Comparison of ENCODE assay signal across 8 cellular contexts in the genomic region with DNA sequence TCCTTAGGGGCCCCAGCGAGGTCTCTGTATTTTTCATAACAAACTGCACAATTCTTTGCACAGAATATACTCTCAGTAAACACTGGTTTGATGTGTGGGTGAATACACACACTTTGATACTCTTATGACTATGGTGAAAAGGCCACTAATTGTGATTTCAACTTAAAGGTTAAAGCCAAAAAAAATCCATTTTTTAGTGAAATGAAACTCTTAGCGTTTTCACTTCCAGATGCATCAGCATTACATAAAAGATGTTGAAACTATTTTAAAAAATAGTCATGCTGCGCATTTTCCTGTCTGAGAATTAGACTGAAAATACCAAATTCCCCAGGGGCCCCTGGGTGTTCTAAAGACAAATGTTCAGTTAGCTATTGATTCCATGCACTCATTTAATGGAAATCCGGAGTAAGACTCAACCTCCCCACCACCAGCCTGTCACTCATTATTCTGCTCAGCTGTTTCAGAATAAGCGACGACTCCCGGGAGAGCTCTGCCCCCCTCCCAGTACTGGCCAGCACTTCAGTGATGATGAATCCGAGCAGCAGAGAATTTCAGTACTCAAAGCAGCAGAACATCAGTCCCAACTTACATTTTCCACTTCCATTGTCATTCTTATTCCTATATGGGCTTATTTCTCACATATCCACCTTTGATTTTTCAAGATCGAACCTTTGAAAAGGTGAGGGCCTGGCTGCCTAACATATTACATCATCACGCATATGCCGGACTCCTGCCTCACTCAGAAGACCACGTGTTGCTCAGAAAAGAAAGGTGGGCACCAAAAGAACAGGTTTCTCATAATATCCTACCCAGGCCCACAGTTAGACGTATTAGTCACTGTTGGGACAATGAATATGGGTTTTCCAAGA.
DNase-seq lines count a peak whose midpoint lies in the region; ATAC-seq and TF ChIP-seq lines count a peak whose summit lies in the region.

No MANE protein-coding gene starts in this region.

- H3K9me3 ChIP-seq in colonic mucosa (no peaks in the 10 kb centered on the region), heart left ventricle (no peaks in the 10 kb centered on the region)

- no peaks in the 10 kb centered on the region for H3K27me3 Mint-ChIP-seq in activated T-helper 17 cell treated with anti-CD3 and anti-CD28 coated beads, Interleukin-2, amount 50 U/mL, for 72 hours

- DNase-seq in AG10803 (ENCODE audit: low read depth) (peak; percentile 31), colonic mucosa (no peak), heart left ventricle (no peak), NCI-H446 treated with DMSO at 0.1 percent for 48 hours (lab: John Stamatoyannopoulos, UW) (no peak), activated gamma-delta T cell (lab: John Stamatoyannopoulos, UW) (no peak)

- H3K27ac Mint-ChIP-seq in activated T-helper 17 cell treated with anti-CD3 and anti-CD28 coated beads, Interleukin-2, amount 50 U/mL, for 72 hours, result peak overlapping the region; percentile 83

- peaks cover 46% of the 10 kb centered on the region for H3K36me3 Mint-ChIP-seq in activated T-helper 17 cell treated with anti-CD3 and anti-CD28 coated beads, Interleukin-2, amount 50 U/mL, for 72 hours (ENCODE audit: low read depth)

- H3K36me3 ChIP-seq in colonic mucosa (no peaks in the 10 kb centered on the region), heart left ventricle (peaks cover 0 to 3% (median 0%) of the 10 kb centered on the region in 9 donors)

- intact Hi-C loops in colonic mucosa (cut with DNase I) (no loop called here), heart left ventricle (cut with DNase I) (no loop called here)

- 81 to 86% (median 85%) methylated on average over 13 of the region's 13 CpGs for WGBS in heart left ventricle, 4 donors

- H3K27me3 ChIP-seq in colonic mucosa (no peaks in the 10 kb centered on the region), heart left ventricle (no peaks in the 10 kb centered on the region)

- H3K4me1 Mint-ChIP-seq in activated T-helper 17 cell treated with anti-CD3 and anti-CD28 coated beads, Interleukin-2, amount 50 U/mL, for 72 hours, result peaks cover 39% of the 10 kb centered on the region

- no peak overlapping the region for H3K27ac ChIP-seq in colonic mucosa
- peak overlapping the region in 3 of 12 donors; percentile 6 to 19 (median 18) for H3K27ac ChIP-seq in heart left ventricle

- H3K4me3 ChIP-seq in AG10803 (ENCODE audit: low read length) (no peak overlapping the region), colonic mucosa (no peak overlapping the region), heart left ventricle (no peak overlapping the region)

- TF ChIP-seq POLR2A in heart left ventricle (IDR thresholded peaks at IDR 0.05), result no peak

- H3K9me3 Mint-ChIP-seq in activated T-helper 17 cell treated with anti-CD3 and anti-CD28 coated beads, Interleukin-2, amount 50 U/mL, for 72 hours, result no peaks in the 10 kb centered on the region

- H3K4me1 ChIP-seq in colonic mucosa (no peaks in the 10 kb centered on the region), heart left ventricle (peaks cover 0 to 36% (median 0%) of the 10 kb centered on the region in 12 donors)

- no peak for TF ChIP-seq CTCF in AG10803 (conservative IDR thresholded peaks at IDR 0.05; ENCODE audit: low read length)
- TF ChIP-seq CTCF in colonic mucosa (IDR thresholded peaks at IDR 0.05), result no peak
- no peak for TF ChIP-seq CTCF in heart left ventricle (IDR thresholded peaks at IDR 0.05)

- peak overlapping the region; percentile 62 for H3K4me3 Mint-ChIP-seq in activated T-helper 17 cell treated with anti-CD3 and anti-CD28 coated beads, Interleukin-2, amount 50 U/mL, for 72 hours

- H3K9ac ChIP-seq in colonic mucosa (ENCODE audit: low read depth in 2 of 2, low read length in 2 of 2), result no peak overlapping the region

- ATAC-seq in GM19023 (IDR thresholded peaks at IDR 0.05; ENCODE audit: unreplicated experiment), result peak; percentile 81
- ATAC-seq in HG02973 (IDR thresholded peaks at IDR 0.05; ENCODE audit: unreplicated experiment), result peak; percentile 78
- ATAC-seq in activated T-helper 17 cell treated with anti-CD3 and anti-CD28 coated beads, Interleukin-2, amount 50 U/mL, for 72 hours (replicated peaks), result peak; percentile 89
- no peak for ATAC-seq in heart left ventricle

Comparison
In these comparisons a context has a peak if more than half of its experiments do, and no peak if none do; other contexts are left out.
1. ATAC-seq: peak in GM19023 (single experiment), HG02973 (single experiment) and activated T-helper 17 cell treated with anti-CD3 and anti-CD28 coated beads, Interleukin-2, amount 50 U/mL, for 72 hours (single experiment); none in heart left ventricle (0 of 4).